Comparison of ENCODE assay signal across 1 cellular context in genomic region chr18:22933206-22933957, GRCh38.
TF ChIP-seq lines count a peak whose summit lies in the region.

Gene RBBP8, plus strand, starts transcription at chr18:22933328. Its CDS starts 3,524 bp downstream, at chr18:22936852.

TF ChIP-seq in HepG2, 621 proteins besides CTCF, POLR2A, EP300 and RAD21 (continued from another document and continues in another):
- TF ChIP-seq ZNF280D (CRISPR knock-in tag; IDR thresholded peaks at IDR 0.05), result no peak
- peak; percentile 72 for TF ChIP-seq IRF9 (CRISPR knock-in tag; IDR thresholded peaks at IDR 0.05; ENCODE audit: borderline replicate concordance)
- TF ChIP-seq ZNF44 (CRISPR knock-in tag; IDR thresholded peaks at IDR 0.05), result no peak
- TF ChIP-seq, protein P1, sequence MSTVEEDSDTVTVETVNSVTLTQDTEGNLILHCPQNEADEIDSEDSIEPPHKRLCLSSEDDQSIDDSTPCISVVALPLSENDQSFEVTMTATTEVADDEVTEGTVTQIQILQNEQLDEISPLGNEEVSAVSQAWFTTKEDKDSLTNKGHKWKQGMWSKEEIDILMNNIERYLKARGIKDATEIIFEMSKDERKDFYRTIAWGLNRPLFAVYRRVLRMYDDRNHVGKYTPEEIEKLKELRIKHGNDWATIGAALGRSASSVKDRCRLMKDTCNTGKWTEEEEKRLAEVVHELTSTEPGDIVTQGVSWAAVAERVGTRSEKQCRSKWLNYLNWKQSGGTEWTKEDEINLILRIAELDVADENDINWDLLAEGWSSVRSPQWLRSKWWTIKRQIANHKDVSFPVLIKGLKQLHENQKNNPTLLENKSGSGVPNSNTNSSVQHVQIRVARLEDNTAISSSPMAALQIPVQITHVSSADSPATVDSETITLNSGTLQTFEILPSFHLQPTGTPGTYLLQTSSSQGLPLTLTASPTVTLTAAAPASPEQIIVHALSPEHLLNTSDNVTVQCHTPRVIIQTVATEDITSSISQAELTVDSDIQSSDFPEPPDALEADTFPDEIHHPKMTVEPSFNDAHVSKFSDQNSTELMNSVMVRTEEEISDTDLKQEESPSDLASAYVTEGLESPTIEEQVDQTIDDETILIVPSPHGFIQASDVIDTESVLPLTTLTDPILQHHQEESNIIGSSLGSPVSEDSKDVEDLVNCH (CRISPR knock-in tag; IDR thresholded peaks at IDR 0.05), result no peak
- TF ChIP-seq HNF4G (IDR thresholded peaks at IDR 0.05; ENCODE audit: borderline replicate concordance, low read depth, low read length), result no peak
- no peak for TF ChIP-seq HNF4G (CRISPR knock-in tag; IDR thresholded peaks at IDR 0.05; ENCODE audit: borderline replicate concordance, low read depth)
- TF ChIP-seq SUZ12 (IDR thresholded peaks at IDR 0.05; ENCODE audit: low read depth, low read length), result no peak
- TF ChIP-seq ATRX (CRISPR knock-in tag; IDR thresholded peaks at IDR 0.05; ENCODE audit: borderline replicate concordance), result no peak
- peak; percentile 86 for TF ChIP-seq AGO2 (optimal IDR thresholded peaks at IDR 0.05; ENCODE audit: low read depth, low read length)
- TF ChIP-seq, protein P2, sequence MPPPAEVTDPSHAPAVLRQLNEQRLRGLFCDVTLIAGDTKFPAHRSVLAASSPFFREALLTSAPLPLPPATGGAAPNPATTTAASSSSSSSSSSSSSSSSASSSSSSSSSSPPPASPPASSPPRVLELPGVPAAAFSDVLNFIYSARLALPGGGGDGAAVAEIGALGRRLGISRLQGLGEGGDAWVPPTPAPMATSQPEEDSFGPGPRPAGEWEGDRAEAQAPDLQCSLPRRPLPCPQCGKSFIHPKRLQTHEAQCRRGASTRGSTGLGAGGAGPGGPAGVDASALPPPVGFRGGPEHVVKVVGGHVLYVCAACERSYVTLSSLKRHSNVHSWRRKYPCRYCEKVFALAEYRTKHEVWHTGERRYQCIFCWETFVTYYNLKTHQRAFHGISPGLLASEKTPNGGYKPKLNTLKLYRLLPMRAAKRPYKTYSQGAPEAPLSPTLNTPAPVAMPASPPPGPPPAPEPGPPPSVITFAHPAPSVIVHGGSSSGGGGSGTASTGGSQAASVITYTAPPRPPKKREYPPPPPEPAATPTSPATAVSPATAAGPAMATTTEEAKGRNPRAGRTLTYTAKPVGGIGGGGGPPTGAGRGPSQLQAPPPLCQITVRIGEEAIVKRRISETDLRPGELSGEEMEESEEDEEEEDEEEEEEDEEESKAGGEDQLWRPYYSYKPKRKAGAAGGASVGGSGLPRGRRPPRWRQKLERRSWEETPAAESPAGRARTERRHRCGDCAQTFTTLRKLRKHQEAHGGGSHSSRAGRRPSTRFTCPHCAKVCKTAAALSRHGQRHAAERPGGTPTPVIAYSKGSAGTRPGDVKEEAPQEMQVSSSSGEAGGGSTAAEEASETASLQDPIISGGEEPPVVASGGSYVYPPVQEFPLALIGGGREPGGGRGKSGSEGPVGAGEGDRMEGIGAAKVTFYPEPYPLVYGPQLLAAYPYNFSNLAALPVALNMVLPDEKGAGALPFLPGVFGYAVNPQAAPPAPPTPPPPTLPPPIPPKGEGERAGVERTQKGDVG (CRISPR knock-in tag; IDR thresholded peaks at IDR 0.05; ENCODE audit: borderline replicate concordance), result no peak
- no peak for TF ChIP-seq BRCA1 (CRISPR knock-in tag; IDR thresholded peaks at IDR 0.05)
- peak; percentile 31; the same call in 1 of the 2 replicates for TF ChIP-seq ZNF264 (CRISPR knock-in tag; IDR thresholded peaks at IDR 0.05)
- TF ChIP-seq IKZF4 (CRISPR knock-in tag; IDR thresholded peaks at IDR 0.05; ENCODE audit: borderline replicate concordance, low read depth, not compliant biosample characterization), result no peak
- no peak for TF ChIP-seq HMGA1 (CRISPR knock-in tag; conservative IDR thresholded peaks at IDR 0.05)
- TF ChIP-seq ZNF724P (CRISPR knock-in tag; IDR thresholded peaks at IDR 0.05; ENCODE audit: borderline replicate concordance), result no peak
- TF ChIP-seq DBP (CRISPR knock-in tag; IDR thresholded peaks at IDR 0.05; ENCODE audit: not compliant biosample characterization), result no peak
- TF ChIP-seq, protein P3, sequence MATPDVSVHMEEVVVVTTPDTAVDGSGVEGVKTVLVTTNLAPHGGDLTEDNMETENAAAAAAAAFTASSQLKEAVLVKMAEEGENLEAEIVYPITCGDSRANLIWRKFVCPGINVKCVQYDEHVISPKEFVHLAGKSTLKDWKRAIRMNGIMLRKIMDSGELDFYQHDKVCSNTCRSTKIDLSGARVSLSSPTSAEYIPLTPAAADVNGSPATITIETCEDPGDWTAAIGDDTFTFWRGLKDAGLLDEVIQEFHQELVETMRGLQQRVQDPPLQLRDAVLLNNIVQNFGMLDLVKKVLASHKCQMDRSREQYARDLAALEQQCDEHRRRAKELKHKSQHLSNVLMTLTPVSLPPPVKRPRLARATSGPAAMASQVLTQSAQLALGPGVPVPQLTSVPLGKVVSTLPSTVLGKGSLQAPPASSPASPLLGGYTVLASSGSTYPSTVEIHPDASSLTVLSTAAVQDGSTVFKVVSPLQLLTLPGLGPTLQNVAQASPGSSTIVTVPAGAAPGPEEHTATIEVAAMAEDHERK (CRISPR knock-in tag; IDR thresholded peaks at IDR 0.05; ENCODE audit: low read depth), result no peak
- TF ChIP-seq ZNF768 (CRISPR knock-in tag; IDR thresholded peaks at IDR 0.05), result peak; percentile 44; the same call in 1 of the 2 replicates
- no peak for TF ChIP-seq TEF (CRISPR knock-in tag; IDR thresholded peaks at IDR 0.05)
- no peak for TF ChIP-seq FUBP1 (CRISPR knock-in tag; IDR thresholded peaks at IDR 0.05; ENCODE audit: borderline replicate concordance)
- TF ChIP-seq MEIS2 (CRISPR knock-in tag; IDR thresholded peaks at IDR 0.05), result 0 out of 2 replicates have a peak, but pooled peaks have one; percentile 33
- TF ChIP-seq TBX3 (IDR thresholded peaks at IDR 0.05; ENCODE audit: borderline replicate concordance), result no peak
- TF ChIP-seq ARNTL (CRISPR knock-in tag; IDR thresholded peaks at IDR 0.05), result peak; percentile 52; the same call in 1 of the 2 replicates
- TF ChIP-seq ETS1 (CRISPR knock-in tag; IDR thresholded peaks at IDR 0.05), result no peak
- TF ChIP-seq, protein P4, sequence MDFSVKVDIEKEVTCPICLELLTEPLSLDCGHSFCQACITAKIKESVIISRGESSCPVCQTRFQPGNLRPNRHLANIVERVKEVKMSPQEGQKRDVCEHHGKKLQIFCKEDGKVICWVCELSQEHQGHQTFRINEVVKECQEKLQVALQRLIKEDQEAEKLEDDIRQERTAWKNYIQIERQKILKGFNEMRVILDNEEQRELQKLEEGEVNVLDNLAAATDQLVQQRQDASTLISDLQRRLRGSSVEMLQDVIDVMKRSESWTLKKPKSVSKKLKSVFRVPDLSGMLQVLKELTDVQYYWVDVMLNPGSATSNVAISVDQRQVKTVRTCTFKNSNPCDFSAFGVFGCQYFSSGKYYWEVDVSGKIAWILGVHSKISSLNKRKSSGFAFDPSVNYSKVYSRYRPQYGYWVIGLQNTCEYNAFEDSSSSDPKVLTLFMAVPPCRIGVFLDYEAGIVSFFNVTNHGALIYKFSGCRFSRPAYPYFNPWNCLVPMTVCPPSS (IDR thresholded peaks at IDR 0.05), result no peak
- TF ChIP-seq ZNF674 (CRISPR knock-in tag; IDR thresholded peaks at IDR 0.05; ENCODE audit: low read depth), result no peak; the same call in 1 of the 2 replicates
- TF ChIP-seq ZNF562 (CRISPR knock-in tag; IDR thresholded peaks at IDR 0.05; ENCODE audit: borderline replicate concordance), result no peak
- peak; percentile 89 for TF ChIP-seq PHF8 (CRISPR knock-in tag; IDR thresholded peaks at IDR 0.05)
- peak; percentile 38; the same call in 1 of the 2 replicates for TF ChIP-seq GATAD2A (CRISPR knock-in tag; IDR thresholded peaks at IDR 0.05)
- TF ChIP-seq ZFP37 (CRISPR knock-in tag; IDR thresholded peaks at IDR 0.05; ENCODE audit: borderline replicate concordance), result no peak
- no peak for TF ChIP-seq ATF7 (IDR thresholded peaks at IDR 0.05)
- TF ChIP-seq ATF7 (CRISPR knock-in tag; IDR thresholded peaks at IDR 0.05), result no peak
- no peak; the same call in 1 of the 2 replicates for TF ChIP-seq JDP2 (CRISPR knock-in tag; IDR thresholded peaks at IDR 0.05; ENCODE audit: borderline replicate concordance)
- TF ChIP-seq BRD4 (CRISPR knock-in tag; IDR thresholded peaks at IDR 0.05), result no peak
- TF ChIP-seq, protein P5, sequence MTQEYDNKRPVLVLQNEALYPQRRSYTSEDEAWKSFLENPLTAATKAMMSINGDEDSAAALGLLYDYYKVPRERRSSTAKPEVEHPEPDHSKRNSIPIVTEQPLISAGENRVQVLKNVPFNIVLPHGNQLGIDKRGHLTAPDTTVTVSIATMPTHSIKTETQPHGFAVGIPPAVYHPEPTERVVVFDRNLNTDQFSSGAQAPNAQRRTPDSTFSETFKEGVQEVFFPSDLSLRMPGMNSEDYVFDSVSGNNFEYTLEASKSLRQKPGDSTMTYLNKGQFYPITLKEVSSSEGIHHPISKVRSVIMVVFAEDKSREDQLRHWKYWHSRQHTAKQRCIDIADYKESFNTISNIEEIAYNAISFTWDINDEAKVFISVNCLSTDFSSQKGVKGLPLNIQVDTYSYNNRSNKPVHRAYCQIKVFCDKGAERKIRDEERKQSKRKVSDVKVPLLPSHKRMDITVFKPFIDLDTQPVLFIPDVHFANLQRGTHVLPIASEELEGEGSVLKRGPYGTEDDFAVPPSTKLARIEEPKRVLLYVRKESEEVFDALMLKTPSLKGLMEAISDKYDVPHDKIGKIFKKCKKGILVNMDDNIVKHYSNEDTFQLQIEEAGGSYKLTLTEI (CRISPR knock-in tag; conservative IDR thresholded peaks at IDR 0.05), result no peak
- TF ChIP-seq KLF6 (CRISPR knock-in tag; IDR thresholded peaks at IDR 0.05), result peak; percentile 44; the same call in 1 of the 2 replicates
- TF ChIP-seq ZNF34 (CRISPR knock-in tag; IDR thresholded peaks at IDR 0.05; ENCODE audit: borderline replicate concordance), result no peak
- peak; percentile 92 for TF ChIP-seq MXD1 (CRISPR knock-in tag; IDR thresholded peaks at IDR 0.05)
- peak; percentile 97 for TF ChIP-seq ASH2L (IDR thresholded peaks at IDR 0.05; ENCODE audit: insufficient read length, low read depth, low read length)
- TF ChIP-seq ZNF350 (CRISPR knock-in tag; IDR thresholded peaks at IDR 0.05; ENCODE audit: borderline replicate concordance, low read depth), result no peak
- TF ChIP-seq MEIS1 (CRISPR knock-in tag; IDR thresholded peaks at IDR 0.05; ENCODE audit: borderline replicate concordance), result no peak; the same call in none of the 2 replicates
